In genomic region chr18:21112543-21113105, GRCh38 we compare ENCODE assay signal across 8 cellular contexts. TPM values are rescaled to one million over a fixed set of nuclear protein-coding genes. Genes with fewer than 3 reads are reported as not detected.
DNase-seq lines count a peak whose midpoint lies in the region; ATAC-seq and TF ChIP-seq lines count a peak whose summit lies in the region.

No MANE protein-coding gene starts in this region.

- no TSS peak for BruUV-seq in Panc1 (replicated peaks; lab: Mats Ljungman, UMichigan)

- H3K9ac ChIP-seq in trophoblast cell (ENCODE audit: low read length) = no peak overlapping the region

- H2BK120ac ChIP-seq in trophoblast cell (ENCODE audit: insufficient read depth, low read length, poor library complexity) = no peak overlapping the region

- H3K9me3 ChIP-seq in Panc1 (ENCODE audit: control insufficient read depth, insufficient read depth, low read depth, low read length) (no peaks in the 10 kb centered on the region), esophagus muscularis mucosa (no peaks in the 10 kb centered on the region), trophoblast cell (ENCODE audit: insufficient read depth, low read depth, low read length) (no peaks in the 10 kb centered on the region)

- intact Hi-C loops in Panc1 (cut with micrococcal nuclease; ENCODE audit: unreplicated experiment) = loop anchor here (10.0 kb wide), 2 partner anchors 62 to 78 kb away; no protein-coding TSS in a partner anchor
- intact Hi-C loops in esophagus muscularis mucosa (cut with DNase I) = loop anchor here (5.0 to 10.0 kb wide), 3 partner anchors 60 to 108 kb away; no protein-coding TSS in a partner anchor
- intact Hi-C loops in posterior cingulate gyrus (cut with DNase I) = no loop called here

- peak overlapping the region; percentile 87 for H3K27ac ChIP-seq in Panc1 (ENCODE audit: low read length)
- H3K27ac ChIP-seq in esophagus muscularis mucosa (replicated peaks in 1 of 4) = peak overlapping the region; percentile 95 to 98 (median 97)
- H3K27ac ChIP-seq in trophoblast cell (ENCODE audit: low read depth, low read length) = no peak overlapping the region

- H3K4me2 ChIP-seq in trophoblast cell (ENCODE audit: low read length) = peak overlapping the region; percentile 84

- no peak overlapping the region for H3K14ac ChIP-seq in trophoblast cell (ENCODE audit: low read length)

- no peak for TF ChIP-seq CTCF in Panc1 (IDR thresholded peaks at IDR 0.05)
- no peak for TF ChIP-seq CTCF in esophagus muscularis mucosa (IDR thresholded peaks at IDR 0.05)
- no peak for TF ChIP-seq CTCF in omental fat pad (IDR thresholded peaks at IDR 0.05)

- peaks cover 8% of the 10 kb centered on the region for H3K79me1 ChIP-seq in trophoblast cell (ENCODE audit: low read length)

- H3K4me3 ChIP-seq in Panc1 (ENCODE audit: low read depth in 2 of 2, low read length in 2 of 2) = peak overlapping the region; percentile 68 to 91
- peak overlapping the region; percentile 87 to 98 (median 90) for H3K4me3 ChIP-seq in esophagus muscularis mucosa
- H3K4me3 ChIP-seq in trophoblast cell (ENCODE audit: low read depth, low read length) = no peak overlapping the region

- H2AK5ac ChIP-seq in trophoblast cell (ENCODE audit: low read length) = no peak overlapping the region

- H4K12ac ChIP-seq in trophoblast cell (ENCODE audit: low read depth, low read length) = no peak overlapping the region

- no peak overlapping the region for H4K8ac ChIP-seq in trophoblast cell (ENCODE audit: low read depth, low read length)

- ATAC-seq in Panc1 (no peak), omental fat pad (ENCODE audit: low FRiP score) (no peak), HG03520 (IDR thresholded peaks at IDR 0.05; ENCODE audit: unreplicated experiment) (no peak)

- H3K4me1 ChIP-seq in Panc1 (ENCODE audit: control insufficient read depth, insufficient read depth, low read length) = peaks cover 6% of the 10 kb centered on the region
- peaks cover 17 to 41% (median 28%) of the 10 kb centered on the region in 4 donors for H3K4me1 ChIP-seq in esophagus muscularis mucosa
- no peaks in the 10 kb centered on the region for H3K4me1 ChIP-seq in trophoblast cell (ENCODE audit: control insufficient read depth in 1 of 2, insufficient read depth in 2 of 2, low read length in 2 of 2)

- in situ Hi-C loops in Panc1 (cut with HindIII; ENCODE audit: low pct_unique_long_range_greater_than_20kb, low sequenced_read_pairs) = no loop called here

- no peak overlapping the region for H2BK5ac ChIP-seq in trophoblast cell (ENCODE audit: low read depth, low read length, poor library complexity)

- H3K36me3 ChIP-seq in Panc1 (ENCODE audit: control insufficient read depth, insufficient read depth, low read length) = no peaks in the 10 kb centered on the region; the same call in 1 of the 2 replicates
- H3K36me3 ChIP-seq in esophagus muscularis mucosa = no peaks in the 10 kb centered on the region
- H3K36me3 ChIP-seq in trophoblast cell (ENCODE audit: control insufficient read depth in 1 of 2, insufficient read depth in 2 of 2, low read length in 2 of 2) = no peaks in the 10 kb centered on the region

- DNase-seq in ELR (ENCODE audit: low read depth) (peak; percentile 33), Panc1 (ENCODE audit: low read depth, low spot score) (no peak), esophagus muscularis mucosa (ENCODE audit: extremely low spot score) (no peak), trophoblast cell (no peak), posterior cingulate gyrus (no peak), omental fat pad (ENCODE audit: low spot score) (no peak), NCI-H524 treated with DMSO at 0.1 percent for 48 hours (lab: John Stamatoyannopoulos, UW) (no peak)

- no peak overlapping the region for H3K4ac ChIP-seq in trophoblast cell (ENCODE audit: low read depth, low read length)

- POLR2A ChIA-PET in Panc1 (lab: Charles Lee) = no interaction called here

- H3K18ac ChIP-seq in trophoblast cell (ENCODE audit: low read length) = no peak overlapping the region

- no peak for TF ChIP-seq EP300 in esophagus muscularis mucosa (IDR thresholded peaks at IDR 0.05)

- H3K79me2 ChIP-seq in trophoblast cell (ENCODE audit: control insufficient read depth, insufficient read depth, low read length, poor library complexity) = peaks cover 13% of the 10 kb centered on the region

- WGBS in esophagus muscularis mucosa = 16% methylated on average over 9 of the region's 9 CpGs
- no CpG with 5 or more reads among the region's 9 CpGs for WGBS in trophoblast cell (ENCODE audit: extremely low coverage, insufficient coverage, insufficient read length)

- CTCF ChIA-PET in Panc1 (lab: Charles Lee) = no interaction called here

- TF ChIP-seq POLR2A in esophagus muscularis mucosa (IDR thresholded peaks at IDR 0.05; ENCODE audit: low read depth) = no peak

- H4K91ac ChIP-seq in trophoblast cell (ENCODE audit: low read depth, low read length) = no peak overlapping the region

- H2AFZ ChIP-seq in trophoblast cell (ENCODE audit: insufficient read depth, low read length, poor library complexity) = no peak overlapping the region

- H2BK12ac ChIP-seq in trophoblast cell (ENCODE audit: low read length) = no peak overlapping the region

- H3K23ac ChIP-seq in trophoblast cell (ENCODE audit: low read length) = no peak overlapping the region

- H3K27me3 ChIP-seq in Panc1 (ENCODE audit: control insufficient read depth, insufficient read depth, low read length) (no peaks in the 10 kb centered on the region), esophagus muscularis mucosa (no peaks in the 10 kb centered on the region), trophoblast cell (ENCODE audit: insufficient read depth, low read length) (no peaks in the 10 kb centered on the region)

RNA-seq across cellular contexts. Expression of gene ROCK1, which starts 1.0 kb away (rescaled TPM):
- 36.2 TPM for total RNA-seq in Panc1 (2021; ENCODE audit: unreplicated experiment)
- 12.3 TPM for polyA plus RNA-seq in Panc1 (2012; ENCODE audit: insufficient read length)
- 100 to 1,000 TPM in 3 of 4 donors, 10 to 100 TPM in 1; 77.2 to 110 (median 106) TPM for total RNA-seq in esophagus muscularis mucosa
- polyA plus RNA-seq in trophoblast cell (2013) = 27.8 and 29.9 TPM in 2 replicates
- total RNA-seq in omental fat pad = 10 to 100 TPM; 50.2 to 99.1 (median 58.7) TPM
